Comparison of ENCODE assay signal across 21 cellular contexts in genomic region chr3:69768436-69768835, GRCh38. TPM values are rescaled to one million over a fixed set of nuclear protein-coding genes. Genes with fewer than 3 reads are reported as not detected.
DNase-seq lines count a peak whose midpoint lies in the region; ATAC-seq and TF ChIP-seq lines count a peak whose summit lies in the region.
"Had no signal": no experiment of that assay in that cellular context is flagged by ENCODE, and none has a peak within 500 bp of the region (broad histone marks: within the 10 kb centered on the region; RNA-seq: fewer than 3 reads in every experiment).

No MANE protein-coding gene starts in this region.

- H3K36me3 Mint-ChIP-seq in MCF 10A (ENCODE audit: insufficient read depth, unreplicated experiment): peaks cover 5% of the 10 kb centered on the region
- H3K36me3 Mint-ChIP-seq: CD4-positive, CD25-positive, alpha-beta regulatory T cell had no signal

- H3K9ac ChIP-seq in mammary epithelial cell (ENCODE audit: insufficient read depth, low read length) (no peak overlapping the region), trophoblast cell (ENCODE audit: low read length) (no peak overlapping the region)
- H3K9ac ChIP-seq: BLaER1 had no signal

- H2BK12ac ChIP-seq in trophoblast cell (ENCODE audit: low read length): no peak overlapping the region

- H3K9me3 Mint-ChIP-seq in MCF 10A (ENCODE audit: unreplicated experiment): no peaks in the 10 kb centered on the region

- TF ChIP-seq CTCF in mammary epithelial cell (conservative IDR thresholded peaks at IDR 0.05 in 1 of 2, IDR thresholded peaks at IDR 0.05 in 1 of 2; ENCODE audit: extremely low read depth in 1 of 2, insufficient read depth in 1 of 2, low read depth in 1 of 2, low read length in 2 of 2): no peak
- TF ChIP-seq CTCF in MCF 10A (IDR thresholded peaks at IDR 0.05; ENCODE audit: unreplicated experiment): no peak
- TF ChIP-seq CTCF in VCaP (conservative IDR thresholded peaks at IDR 0.05): no peak

- H3K4me3 ChIP-seq in mammary epithelial cell (replicated peaks in 1 of 3; ENCODE audit: insufficient read depth in 1 of 3, low read depth in 2 of 3, low read length in 3 of 3) (no peak overlapping the region), trophoblast cell (ENCODE audit: low read depth, low read length) (no peak overlapping the region)
- H3K4me3 ChIP-seq: BLaER1 had no signal

- CTCF ChIA-PET in mammary epithelial cell (lab: Charles Lee; ENCODE audit: low non-redundant PET) (no interaction called here), MCF 10A (lab: Yijun Ruan, JAX) (interaction anchor here (0.9 kb wide), 1 partner anchor 49 kb away, joined by 3 read pairs; no protein-coding TSS in a partner anchor)

- no peaks in the 10 kb centered on the region for H3K27me3 ChIP-seq in mammary epithelial cell (ENCODE audit: insufficient read depth, low read length)
- H3K27me3 ChIP-seq in trophoblast cell (ENCODE audit: insufficient read depth, low read length): no peaks in the 10 kb centered on the region
- H3K27me3 ChIP-seq: BLaER1 had no signal

- no peak overlapping the region for H3K14ac ChIP-seq in trophoblast cell (ENCODE audit: low read length)

- H3K27ac Mint-ChIP-seq in MCF 10A (ENCODE audit: low read depth, unreplicated experiment): no peak overlapping the region
- H3K27ac Mint-ChIP-seq: CD4-positive, CD25-positive, alpha-beta regulatory T cell had no signal

- H2AFZ ChIP-seq in mammary epithelial cell (ENCODE audit: low read depth, low read length) (no peak overlapping the region), trophoblast cell (ENCODE audit: insufficient read depth, low read length, poor library complexity) (no peak overlapping the region)

- no peak overlapping the region for H4K8ac ChIP-seq in trophoblast cell (ENCODE audit: low read depth, low read length)

- H3K79me1 ChIP-seq in trophoblast cell (ENCODE audit: low read length): peaks cover 5% of the 10 kb centered on the region

- H3K27ac ChIP-seq in mammary epithelial cell (ENCODE audit: insufficient read depth, low read depth, low read length) (no peak overlapping the region), VCaP (peak overlapping the region; percentile 93), trophoblast cell (ENCODE audit: low read depth, low read length) (no peak overlapping the region)
- H3K27ac ChIP-seq: 22Rv1, BLaER1, HL-60 had no signal

- dilution Hi-C loops in mammary epithelial cell (cut with HindIII; ENCODE audit: low sequenced_read_pairs): no loop called here

- no peak overlapping the region for H3K4me3 Mint-ChIP-seq in MCF 10A (ENCODE audit: unreplicated experiment)
- H3K4me3 Mint-ChIP-seq: CD4-positive, CD25-positive, alpha-beta regulatory T cell had no signal

- intact Hi-C loops in mammary epithelial cell (cut with micrococcal nuclease) (no loop called here), MCF 10A (cut with micrococcal nuclease) (no loop called here)

- BruUV-seq in mammary epithelial cell (replicated peaks; lab: Mats Ljungman, UMichigan) (no TSS peak), MCF 10A (replicated peaks; lab: Mats Ljungman, UMichigan) (no TSS peak)

- no peak overlapping the region for H2BK5ac ChIP-seq in trophoblast cell (ENCODE audit: low read depth, low read length, poor library complexity)

- ATAC-seq in HG03378 (IDR thresholded peaks at IDR 0.05; ENCODE audit: unreplicated experiment): no peak

- POLR2A ChIA-PET in MCF 10A (lab: Yijun Ruan, JAX): interaction anchor here (1.1 kb wide), 1 partner anchor 29 kb away, joined by 3 read pairs; the partner anchor contains the start of gene MITF

- H3K27me3 Mint-ChIP-seq in MCF 10A (ENCODE audit: insufficient read depth, unreplicated experiment): no peaks in the 10 kb centered on the region

- H3K4me2 ChIP-seq in mammary epithelial cell (ENCODE audit: insufficient read depth, low read depth, low read length): peak overlapping the region; percentile 33
- H3K4me2 ChIP-seq in trophoblast cell (ENCODE audit: low read length): no peak overlapping the region
- H3K4me2 ChIP-seq: BLaER1 had no signal

- H3K18ac ChIP-seq in trophoblast cell (ENCODE audit: low read length): no peak overlapping the region

- H3K79me2 ChIP-seq in mammary epithelial cell (ENCODE audit: insufficient read depth, low read length) (no peaks in the 10 kb centered on the region), trophoblast cell (ENCODE audit: control insufficient read depth, insufficient read depth, low read length, poor library complexity) (no peaks in the 10 kb centered on the region)

- no peak overlapping the region for H2BK120ac ChIP-seq in trophoblast cell (ENCODE audit: insufficient read depth, low read length, poor library complexity)

- H3K4me1 ChIP-seq in mammary epithelial cell (ENCODE audit: insufficient read depth, low read length) (peaks cover 48% of the 10 kb centered on the region), trophoblast cell (ENCODE audit: control insufficient read depth in 1 of 2, insufficient read depth in 2 of 2, low read length in 2 of 2) (peaks cover 5 to 7% of the 10 kb centered on the region in 2 experiments)

- H3K9me3 ChIP-seq in mammary epithelial cell (replicated peaks; ENCODE audit: insufficient read depth, low read length) (no peaks in the 10 kb centered on the region), trophoblast cell (ENCODE audit: insufficient read depth, low read depth, low read length) (no peaks in the 10 kb centered on the region)
- H3K9me3 ChIP-seq: BLaER1 had no signal

- DNase-seq in mammary epithelial cell (no peak), MCF 10A (ENCODE audit: unreplicated experiment) (no peak), trophoblast cell (peak; percentile 14 to 67), NOMO-1 (lab: John Stamatoyannopoulos, UW; ENCODE audit: unreplicated experiment in 2 of 2) (no peak), A172 (ENCODE audit: low spot score) (no peak)
- DNase-seq: CD4-positive, CD25-positive, alpha-beta regulatory T cell; DMS53; H7; NCI-H1105; NCI-H1436 treated with DMSO at 0.1 percent for 48 hours; NCI-H187 treated with DMSO at 0.1 percent for 48 hours; NCI-H2171 treated with DMSO at 0.1 percent for 48 hours; NCI-H524; NCI-H774; RPMI8226; SHP77 had no signal

- no peak overlapping the region for H3K23ac ChIP-seq in trophoblast cell (ENCODE audit: low read length)

- H3K36me3 ChIP-seq in mammary epithelial cell (ENCODE audit: insufficient read depth, low read length) (no peaks in the 10 kb centered on the region), trophoblast cell (ENCODE audit: control insufficient read depth in 1 of 2, insufficient read depth in 2 of 2, low read length in 2 of 2) (no peaks in the 10 kb centered on the region)
- H3K36me3 ChIP-seq: BLaER1 had no signal

- H4K91ac ChIP-seq in trophoblast cell (ENCODE audit: low read depth, low read length): no peak overlapping the region

- in situ Hi-C loops in mammary epithelial cell (cut with MboI; ENCODE audit: low sequenced_read_pairs in 2 of 2): no loop called here

- no peak overlapping the region for H4K12ac ChIP-seq in trophoblast cell (ENCODE audit: low read depth, low read length)

- no peak overlapping the region for H3K4ac ChIP-seq in trophoblast cell (ENCODE audit: low read depth, low read length)

- no peaks in the 10 kb centered on the region for H4K20me1 ChIP-seq in mammary epithelial cell (ENCODE audit: insufficient read depth, low read length)
- H4K20me1 ChIP-seq: BLaER1 had no signal

- 5% methylated on average over 2 of the region's 2 CpGs for WGBS in mammary epithelial cell (ENCODE audit: low coverage, missing lambda C conversion rate)
- no CpG with 5 or more reads among the region's 2 CpGs for WGBS in trophoblast cell (ENCODE audit: extremely low coverage, insufficient coverage, insufficient read length)

- H3K4me1 Mint-ChIP-seq in MCF 10A (ENCODE audit: insufficient read depth, unreplicated experiment): peaks cover 59% of the 10 kb centered on the region
- H3K4me1 Mint-ChIP-seq: CD4-positive, CD25-positive, alpha-beta regulatory T cell had no signal

- H2AK5ac ChIP-seq in trophoblast cell (ENCODE audit: low read length): no peak overlapping the region

RNA-seq across cellular contexts. Expression of gene MITF, which starts 29.2 kb away (rescaled TPM):
- total RNA-seq in mammary epithelial cell: 1 to 10 TPM; 5.7 to 8.3 TPM
- polyA plus RNA-seq in mammary epithelial cell: 1.7 TPM
- polyA minus RNA-seq in mammary epithelial cell: 0.88 TPM
- 7.4 and 16.1 TPM in 2 replicates for total RNA-seq in MCF 10A (2022)
- polyA plus RNA-seq in trophoblast cell (2013): 2.6 and 2.8 TPM in 2 replicates
- 22.9 and 25.6 TPM in 2 replicates for total RNA-seq in A172 (2014; rRNA removed; shearing (Covaris generic))
- polyA plus RNA-seq: CD4-positive, CD25-positive, alpha-beta regulatory T cell had no signal

Comparison
In these comparisons a context has a peak if more than half of its experiments do, and no peak if none do; other contexts are left out.
1. DNase-seq: peak in trophoblast cell (2 of 2); none in mammary epithelial cell (single experiment), MCF 10A (single experiment), NOMO-1 (0 of 2) and A172 (single experiment).